1 cellular context compared by ENCODE assay signal in the genomic region with DNA sequence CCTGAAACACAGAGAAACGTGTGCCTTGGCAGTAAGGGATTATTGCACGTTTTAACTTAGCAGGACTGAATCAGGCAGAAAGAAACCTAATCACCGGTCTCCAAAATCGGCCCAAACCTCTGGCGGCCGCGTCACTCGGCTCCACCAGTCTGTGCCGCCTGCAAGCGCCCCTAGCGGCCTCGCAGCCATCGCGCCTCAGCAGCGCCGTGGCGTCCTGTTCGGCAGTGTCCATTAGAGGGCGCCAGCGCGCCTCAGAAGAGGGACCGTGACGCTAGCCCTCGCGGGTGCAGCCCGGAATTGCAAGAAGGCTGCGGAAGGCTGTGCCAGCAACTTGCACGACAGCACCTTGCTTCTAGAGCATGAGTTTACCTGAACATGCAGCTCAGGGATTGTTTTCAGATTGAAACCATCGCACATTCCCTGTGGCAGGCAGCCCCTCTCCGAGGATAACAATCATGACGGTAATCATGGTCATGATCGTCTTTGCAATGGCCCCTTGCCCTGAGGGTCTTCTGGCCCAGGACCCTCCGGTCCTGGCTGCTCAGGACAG.
TF ChIP-seq lines count a peak whose summit lies in the region.

No MANE protein-coding gene starts in this region.

TF ChIP-seq in HepG2, 621 proteins besides CTCF, POLR2A, EP300 and RAD21 (continued from another document and continues in another):
- TF ChIP-seq ZBTB40 (IDR thresholded peaks at IDR 0.05), result no peak
- 0 out of 2 replicates have a peak, but pooled peaks have one; percentile 13 for TF ChIP-seq ZBTB40 (CRISPR knock-in tag; IDR thresholded peaks at IDR 0.05)
- TF ChIP-seq KDM3A (CRISPR knock-in tag; IDR thresholded peaks at IDR 0.05; ENCODE audit: low read depth), result peak; percentile 99
- TF ChIP-seq SMC3 (IDR thresholded peaks at IDR 0.05; ENCODE audit: low read length), result peak; percentile 67; the same call in 1 of the 2 replicates
- TF ChIP-seq ZFP36L1 (CRISPR knock-in tag; IDR thresholded peaks at IDR 0.05), result no peak
- TF ChIP-seq AKNA (CRISPR knock-in tag; IDR thresholded peaks at IDR 0.05; ENCODE audit: borderline replicate concordance), result no peak
- TF ChIP-seq ZNF678 (CRISPR knock-in tag; IDR thresholded peaks at IDR 0.05), result no peak
- TF ChIP-seq, protein P1, sequence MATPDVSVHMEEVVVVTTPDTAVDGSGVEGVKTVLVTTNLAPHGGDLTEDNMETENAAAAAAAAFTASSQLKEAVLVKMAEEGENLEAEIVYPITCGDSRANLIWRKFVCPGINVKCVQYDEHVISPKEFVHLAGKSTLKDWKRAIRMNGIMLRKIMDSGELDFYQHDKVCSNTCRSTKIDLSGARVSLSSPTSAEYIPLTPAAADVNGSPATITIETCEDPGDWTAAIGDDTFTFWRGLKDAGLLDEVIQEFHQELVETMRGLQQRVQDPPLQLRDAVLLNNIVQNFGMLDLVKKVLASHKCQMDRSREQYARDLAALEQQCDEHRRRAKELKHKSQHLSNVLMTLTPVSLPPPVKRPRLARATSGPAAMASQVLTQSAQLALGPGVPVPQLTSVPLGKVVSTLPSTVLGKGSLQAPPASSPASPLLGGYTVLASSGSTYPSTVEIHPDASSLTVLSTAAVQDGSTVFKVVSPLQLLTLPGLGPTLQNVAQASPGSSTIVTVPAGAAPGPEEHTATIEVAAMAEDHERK (CRISPR knock-in tag; IDR thresholded peaks at IDR 0.05; ENCODE audit: low read depth), result 0 out of 2 replicates have a peak, but pooled peaks have one; percentile 20
- TF ChIP-seq ZMAT3 (CRISPR knock-in tag; conservative IDR thresholded peaks at IDR 0.05), result peak; percentile 64; the same call in 1 of the 2 replicates
- no peak for TF ChIP-seq NR2F6 (IDR thresholded peaks at IDR 0.05)
- peak; percentile 40; the same call in 1 of the 2 replicates for TF ChIP-seq NR2F6 (CRISPR knock-in tag; IDR thresholded peaks at IDR 0.05)
- TF ChIP-seq ZFP37 (CRISPR knock-in tag; IDR thresholded peaks at IDR 0.05; ENCODE audit: borderline replicate concordance), result 0 out of 2 replicates have a peak, but pooled peaks have one; percentile 59
- TF ChIP-seq, protein P2, sequence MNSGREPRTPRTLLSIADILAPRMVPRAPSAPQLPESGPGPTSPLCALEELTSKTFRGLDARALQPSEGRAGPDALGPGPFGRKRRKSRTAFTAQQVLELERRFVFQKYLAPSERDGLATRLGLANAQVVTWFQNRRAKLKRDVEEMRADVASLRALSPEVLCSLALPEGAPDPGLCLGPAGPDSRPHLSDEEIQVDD (CRISPR knock-in tag; IDR thresholded peaks at IDR 0.05; ENCODE audit: borderline replicate concordance), result no peak; the same call in 1 of the 2 replicates
- TF ChIP-seq TEF (CRISPR knock-in tag; IDR thresholded peaks at IDR 0.05), result no peak
- peak; percentile 55; the same call in 1 of the 2 replicates for TF ChIP-seq ETV5 (CRISPR knock-in tag; IDR thresholded peaks at IDR 0.05; ENCODE audit: borderline replicate concordance)
- TF ChIP-seq ZNF781 (CRISPR knock-in tag; IDR thresholded peaks at IDR 0.05; ENCODE audit: borderline replicate concordance, not compliant biosample characterization), result peak; percentile 66
- TF ChIP-seq LRRFIP1 (CRISPR knock-in tag; conservative IDR thresholded peaks at IDR 0.05), result 0 out of 2 replicates have a peak, but pooled peaks have one; percentile 57
- TF ChIP-seq, protein P3, sequence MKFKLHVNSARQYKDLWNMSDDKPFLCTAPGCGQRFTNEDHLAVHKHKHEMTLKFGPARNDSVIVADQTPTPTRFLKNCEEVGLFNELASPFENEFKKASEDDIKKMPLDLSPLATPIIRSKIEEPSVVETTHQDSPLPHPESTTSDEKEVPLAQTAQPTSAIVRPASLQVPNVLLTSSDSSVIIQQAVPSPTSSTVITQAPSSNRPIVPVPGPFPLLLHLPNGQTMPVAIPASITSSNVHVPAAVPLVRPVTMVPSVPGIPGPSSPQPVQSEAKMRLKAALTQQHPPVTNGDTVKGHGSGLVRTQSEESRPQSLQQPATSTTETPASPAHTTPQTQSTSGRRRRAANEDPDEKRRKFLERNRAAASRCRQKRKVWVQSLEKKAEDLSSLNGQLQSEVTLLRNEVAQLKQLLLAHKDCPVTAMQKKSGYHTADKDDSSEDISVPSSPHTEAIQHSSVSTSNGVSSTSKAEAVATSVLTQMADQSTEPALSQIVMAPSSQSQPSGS (CRISPR knock-in tag; IDR thresholded peaks at IDR 0.05), result peak; percentile 81
- TF ChIP-seq CC2D1A (CRISPR knock-in tag; IDR thresholded peaks at IDR 0.05), result no peak
- TF ChIP-seq ZNF253 (CRISPR knock-in tag; IDR thresholded peaks at IDR 0.05; ENCODE audit: borderline replicate concordance), result no peak
- no peak for TF ChIP-seq CCAR2 (optimal IDR thresholded peaks at IDR 0.05; ENCODE audit: low read depth, low read length)
